20 cellular contexts compared by ENCODE assay signal in genomic region chr2:174027956-174028355, GRCh38.
A peak's percentile ranks its signal among the peaks of the same experiment; 100 is the strongest.
DNase-seq lines count a peak whose midpoint lies in the region; ATAC-seq and TF ChIP-seq lines count a peak whose summit lies in the region.
"Had no signal": no experiment of that assay in that cellular context is flagged by ENCODE, and none has a peak within 500 bp of the region (broad histone marks: within the 10 kb centered on the region; RNA-seq: fewer than 3 reads in every experiment).

No MANE protein-coding gene starts in this region.

- peaks cover 31% of the 10 kb centered on the region for H3F3A ChIP-seq in smooth muscle cell (ENCODE audit: low read depth)

- H3K9me3 ChIP-seq in right atrium auricular region = no peaks in the 10 kb centered on the region
- H3K9me3 ChIP-seq in smooth muscle cell (replicated peaks; ENCODE audit: low read depth) = no peaks in the 10 kb centered on the region

- H3K27ac ChIP-seq in right atrium auricular region (peak overlapping the region in 1 of 2 donors; percentile 8), smooth muscle cell (ENCODE audit: low read depth) (peak overlapping the region; percentile 91)
- H3K27ac ChIP-seq: BLaER1 treated with 17β-estradiol and CSF1 and Interleukin-3, amounts not matched to agents 10 nM and 100 nM; HL-60; PC-9; VCaP had no signal

- peaks cover 0 to 49% of the 10 kb centered on the region in 2 donors for H3K4me1 ChIP-seq in right atrium auricular region
- H3K4me1 ChIP-seq in smooth muscle cell (ENCODE audit: low read depth) = peaks cover 42% of the 10 kb centered on the region

- WGBS in smooth muscle cell (ENCODE audit: low lambda C conversion rate) = 19% methylated on average over 3 of the region's 3 CpGs

- H3K79me2 ChIP-seq in smooth muscle cell (ENCODE audit: low read depth) = no peaks in the 10 kb centered on the region

- H4K20me1 ChIP-seq in smooth muscle cell (ENCODE audit: low read depth) = no peaks in the 10 kb centered on the region
- H4K20me1 ChIP-seq: BLaER1 treated with 17β-estradiol and CSF1 and Interleukin-3, amounts not matched to agents 10 nM and 100 nM had no signal

- H3K4me3 ChIP-seq in right atrium auricular region (no peak overlapping the region), smooth muscle cell (no peak overlapping the region)
- H3K4me3 ChIP-seq: BLaER1 treated with 17β-estradiol and CSF1 and Interleukin-3, amounts not matched to agents 10 nM and 100 nM; lung; PC-9 had no signal

- H3K36me3 ChIP-seq in right atrium auricular region = no peaks in the 10 kb centered on the region
- H3K36me3 ChIP-seq in smooth muscle cell (ENCODE audit: low read depth) = no peaks in the 10 kb centered on the region
- H3K36me3 ChIP-seq: BLaER1 treated with 17β-estradiol and CSF1 and Interleukin-3, amounts not matched to agents 10 nM and 100 nM had no signal

- ATAC-seq in Right ventricle myocardium superior (ENCODE audit: poor library complexity) (no peak), HG02840 (IDR thresholded peaks at IDR 0.05; ENCODE audit: low FRiP score, unreplicated experiment) (no peak)

- DNase-seq in Right ventricle myocardium superior (peak; percentile 46), right atrium auricular region (ENCODE audit: low spot score) (no peak), SK-N-DZ (ENCODE audit: low spot score) (peak; percentile 30), islet precursor cell (peak; percentile 78), smooth muscle cell (lab: John Stamatoyannopoulos, UW; ENCODE audit: unreplicated experiment) (no peak)
- no peak for DNase-seq in activated CD4-positive, alpha-beta T cell treated with anti-CD3 and anti-CD28 coated beads, Interleukin-2, amount 50 U/mL, for 1 hour
- DNase-seq in activated CD4-positive, CD25-positive, alpha-beta regulatory T cell treated with anti-CD3 and anti-CD28 coated beads, Interleukin-2, amount 50 U/mL, for 72 hours = no peak
- DNase-seq: activated CD4-positive, alpha-beta T cell treated with anti-CD3 and anti-CD28 coated beads, Interleukin-2, amount 50 U/mL, for 48 hours; activated CD8-positive, alpha-beta memory T cell treated with anti-CD3 and anti-CD28 coated beads, Interleukin-2, amount 50 U/mL, for 48 hours; EL; GOT3; hypothalamus; NCI-H1417; NCI-H748 treated with DMSO at 0.1 percent for 48 hours; PC-9 had no signal

- peak overlapping the region; percentile 41 for H3K4me2 ChIP-seq in smooth muscle cell
- H3K4me2 ChIP-seq: PC-9 had no signal

- intact Hi-C loops in Right ventricle myocardium superior (cut with DNase I) = no loop called here

- TF ChIP-seq CTCF in right atrium auricular region (IDR thresholded peaks at IDR 0.05) (no peak), smooth muscle cell (IDR thresholded peaks at IDR 0.05; ENCODE audit: borderline replicate concordance, insufficient read depth, poor library complexity, severe bottlenecking) (no peak)

- peak overlapping the region; percentile 22 for H3K9ac ChIP-seq in smooth muscle cell (ENCODE audit: low read depth)

- no peaks in the 10 kb centered on the region for H3K27me3 ChIP-seq in right atrium auricular region
- no peaks in the 10 kb centered on the region for H3K27me3 ChIP-seq in smooth muscle cell (ENCODE audit: low read depth)
- H3K27me3 ChIP-seq: BLaER1 treated with 17β-estradiol and CSF1 and Interleukin-3, amounts not matched to agents 10 nM and 100 nM had no signal

- H2AFZ ChIP-seq in smooth muscle cell (ENCODE audit: low read depth) = peak overlapping the region; percentile 32
- H2AFZ ChIP-seq: PC-9 had no signal

Comparison
In these comparisons a context has a peak if more than half of its experiments do, and no peak if none do; other contexts are left out.
1. DNase-seq: peak in Right ventricle myocardium superior (single experiment), SK-N-DZ (single experiment) and islet precursor cell (single experiment); none in right atrium auricular region (single experiment), smooth muscle cell (single experiment), activated CD4-positive, alpha-beta T cell treated with anti-CD3 and anti-CD28 coated beads, Interleukin-2, amount 50 U/mL, for 1 hour (single experiment) and activated CD4-positive, CD25-positive, alpha-beta regulatory T cell treated with anti-CD3 and anti-CD28 coated beads, Interleukin-2, amount 50 U/mL, for 72 hours (single experiment).